ENCODE assay signal across 8 cellular contexts in the genomic region with DNA sequence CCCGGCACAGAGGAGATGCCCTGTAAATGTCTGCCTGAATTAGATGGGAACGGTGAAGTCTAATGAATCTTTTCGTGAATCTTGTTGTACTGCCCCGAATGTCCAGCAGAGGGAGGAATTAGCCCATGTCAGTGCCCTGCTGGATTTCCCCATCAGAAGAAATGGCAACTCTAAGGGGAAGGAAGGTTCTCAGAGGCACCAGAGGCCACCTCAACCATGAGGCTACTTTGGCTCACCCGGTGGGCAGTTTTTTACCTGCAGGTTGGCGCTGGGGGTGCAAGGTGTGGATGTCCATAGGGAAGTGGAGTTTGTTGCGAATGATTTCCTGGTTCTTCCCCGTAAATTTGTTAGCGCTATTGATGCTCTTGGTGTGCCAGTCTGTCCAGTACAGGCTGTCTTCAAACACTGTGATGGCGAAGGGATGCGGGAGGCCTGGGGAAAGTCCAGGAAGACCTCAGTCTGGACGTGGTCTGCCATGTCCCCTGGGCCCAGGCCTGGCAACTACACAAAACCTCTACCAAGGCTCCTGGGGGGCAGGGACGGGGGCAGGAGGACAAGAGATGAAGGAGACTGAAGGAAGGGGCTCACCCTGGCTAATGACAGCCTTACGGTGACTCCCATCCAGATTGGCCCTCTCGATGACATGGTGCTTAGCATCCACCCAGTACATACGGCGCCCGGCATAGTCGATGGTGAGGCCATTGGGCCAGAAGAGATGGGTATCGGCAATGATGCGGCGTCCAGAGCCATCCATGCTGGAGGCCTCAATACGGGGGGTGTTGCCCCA. TPM values are rescaled to one million over a fixed set of nuclear protein-coding genes. Genes with fewer than 3 reads are reported as not detected.
DNase-seq lines count a peak whose midpoint lies in the region; ATAC-seq, FAIRE-seq and TF ChIP-seq lines count a peak whose summit lies in the region.

No MANE protein-coding gene starts in this region.

- no peaks in the 10 kb centered on the region for H3K27me3 Mint-ChIP-seq in activated naive CD4-positive, alpha-beta T cell treated with anti-CD3 and anti-CD28 coated beads for 36 hours (ENCODE audit: low read depth)

- no peak overlapping the region for H3K9ac ChIP-seq in SK-N-SH

- POLR2A ChIA-PET in SK-N-SH (lab: Yijun Ruan, JAX), result no interaction called here

- TF ChIP-seq CTCF in NB4 (IDR thresholded peaks at IDR 0.05; ENCODE audit: low read depth, low read length), result peak; percentile 82
- peak; percentile 86 for TF ChIP-seq CTCF in SK-N-SH (IDR thresholded peaks at IDR 0.05)
- peak; percentile 87 for TF ChIP-seq CTCF in psoas muscle (IDR thresholded peaks at IDR 0.05)
- peak; percentile 72 to 94 (median 88) for TF ChIP-seq CTCF in vagina (IDR thresholded peaks at IDR 0.05)

- DNase-seq in A172 (ENCODE audit: low spot score) (peak; percentile 73), GM18507 (ENCODE audit: extremely low spot score, insufficient read length, low read depth) (peak; percentile 60), NB4 (ENCODE audit: low read depth) (peak; percentile 76), SK-N-SH (peak; percentile 80), Right ventricle myocardium superior (no peak), psoas muscle (peak; percentile 28 to 65), vagina (ENCODE audit: extremely low spot score in 2 of 2) (no peak)
- peak; percentile 90 for DNase-seq in activated naive CD4-positive, alpha-beta T cell treated with anti-CD3 and anti-CD28 coated beads for 36 hours

- no peak overlapping the region for H3K4me3 ChIP-seq in NB4 (ENCODE audit: low read depth, low read length)
- H3K4me3 ChIP-seq in SK-N-SH (ENCODE audit: low read depth in 2 of 2, low read length in 1 of 2), result no peak overlapping the region; a peak in 1 of 4 replicates
- no peak overlapping the region for H3K4me3 ChIP-seq in psoas muscle
- H3K4me3 ChIP-seq in vagina, result no peak overlapping the region

- H3K27ac Mint-ChIP-seq in activated naive CD4-positive, alpha-beta T cell treated with anti-CD3 and anti-CD28 coated beads for 36 hours, result no peak overlapping the region

- no peaks in the 10 kb centered on the region for H3K79me2 ChIP-seq in SK-N-SH (ENCODE audit: insufficient read depth)

- H3K36me3 ChIP-seq in SK-N-SH (replicated peaks in 1 of 2; ENCODE audit: control insufficient read depth in 1 of 2, insufficient read depth in 2 of 2, low read length in 1 of 2) (no peaks in the 10 kb centered on the region), psoas muscle (ENCODE audit: insufficient read depth in 1 of 2, low read depth in 1 of 2) (peaks cover 0 to 83% of the 10 kb centered on the region in 2 donors), vagina (peaks cover 0 to 11% of the 10 kb centered on the region in 2 donors)

- no peaks in the 10 kb centered on the region for H4K20me1 ChIP-seq in SK-N-SH (ENCODE audit: insufficient read depth)

- TF ChIP-seq RAD21 in SK-N-SH (IDR thresholded peaks at IDR 0.05; ENCODE audit: low read length), result peak; percentile 99

- H3K36me3 Mint-ChIP-seq in activated naive CD4-positive, alpha-beta T cell treated with anti-CD3 and anti-CD28 coated beads for 36 hours (ENCODE audit: low read depth), result no peaks in the 10 kb centered on the region

- peaks cover 3% of the 10 kb centered on the region for H3F3A ChIP-seq in SK-N-SH (replicated peaks; ENCODE audit: insufficient read depth)

- H3K27ac ChIP-seq in SK-N-SH (ENCODE audit: low read depth in 2 of 2, low read length in 1 of 2) (no peak overlapping the region), psoas muscle (no peak overlapping the region), vagina (no peak overlapping the region)

- H3K4me2 ChIP-seq in SK-N-SH, result no peak overlapping the region

- H3K4me1 Mint-ChIP-seq in activated naive CD4-positive, alpha-beta T cell treated with anti-CD3 and anti-CD28 coated beads for 36 hours (ENCODE audit: low read depth), result peaks cover 2% of the 10 kb centered on the region

- H3K9me3 ChIP-seq in SK-N-SH (no peaks in the 10 kb centered on the region), psoas muscle (no peaks in the 10 kb centered on the region), vagina (no peaks in the 10 kb centered on the region)

- no peak overlapping the region for H3K4me3 Mint-ChIP-seq in activated naive CD4-positive, alpha-beta T cell treated with anti-CD3 and anti-CD28 coated beads for 36 hours

- TF ChIP-seq EP300 in SK-N-SH (IDR thresholded peaks at IDR 0.05; ENCODE audit: borderline replicate concordance in 1 of 2, low read depth in 1 of 2, low read length in 1 of 2), result no peak

- FAIRE-seq in GM18507 (lab: Jason Lieb, UNC), result peak; percentile 91

- no peaks in the 10 kb centered on the region for H3K9me3 Mint-ChIP-seq in activated naive CD4-positive, alpha-beta T cell treated with anti-CD3 and anti-CD28 coated beads for 36 hours

- no peaks in the 10 kb centered on the region for H3K9me2 ChIP-seq in SK-N-SH

- 58% methylated on average over 20 of the region's 23 CpGs for WGBS in SK-N-SH (ENCODE audit: low lambda C conversion rate)
- 61 to 69% (median 64%) methylated on average over 23 of the region's 23 CpGs for WGBS in psoas muscle, 3 donors

- H3K4me1 ChIP-seq in SK-N-SH (ENCODE audit: control insufficient read depth in 1 of 2, insufficient read depth in 2 of 2, low read depth in 1 of 2, low read length in 1 of 2) (no peaks in the 10 kb centered on the region), psoas muscle (no peaks in the 10 kb centered on the region), vagina (no peaks in the 10 kb centered on the region)

- no peak overlapping the region for H2AFZ ChIP-seq in SK-N-SH (ENCODE audit: low read depth)

- intact Hi-C loops in activated naive CD4-positive, alpha-beta T cell treated with anti-CD3 and anti-CD28 coated beads for 36 hours (cut with micrococcal nuclease), result loop anchor here (1.0 kb wide), 3 partner anchors 7 to 271 kb away; no protein-coding TSS in a partner anchor
- intact Hi-C loops in Right ventricle myocardium superior (cut with DNase I), result loop anchor here (2.0 kb wide), 1 partner anchor 263 kb away; no protein-coding TSS in a partner anchor
- intact Hi-C loops in psoas muscle (cut with DNase I), result loop anchor here (2.0 to 10.0 kb wide), 4 partner anchors 261 to 465 kb away; a partner anchor contains a TSS
- intact Hi-C loops in vagina (cut with DNase I), result loop anchor here (2.0 to 10.0 kb wide), 2 partner anchors 263 to 465 kb away; a partner anchor contains a TSS

- ATAC-seq in Right ventricle myocardium superior (ENCODE audit: poor library complexity), result peak; percentile 88
- ATAC-seq in psoas muscle, result peak; percentile 80 to 94 (median 91)

- CTCF ChIA-PET in SK-N-SH (lab: Yijun Ruan, JAX), result interaction anchor here (1.5 to 11.6 kb wide), 6 partner anchors 12 to 271 kb away, joined by 3 to 101 read pairs (median 13); no protein-coding TSS in a partner anchor
- CTCF ChIA-PET in activated naive CD4-positive, alpha-beta T cell treated with anti-CD3 and anti-CD28 coated beads for 36 hours (lab: Charles Lee), result interaction anchor here (0.6 to 3.9 kb wide), 5 partner anchors 8 to 1290 kb away, joined by 3 to 38 read pairs (median 4); no protein-coding TSS in a partner anchor

- TF ChIP-seq POLR2A in NB4 (IDR thresholded peaks at IDR 0.05; ENCODE audit: extremely low read depth, insufficient read length) (no peak), vagina (IDR thresholded peaks at IDR 0.05) (no peak)

- no peaks in the 10 kb centered on the region for H3K27me3 ChIP-seq in SK-N-SH (ENCODE audit: insufficient read depth)
- H3K27me3 ChIP-seq in psoas muscle (ENCODE audit: insufficient read depth in 3 of 3, low read length in 2 of 3), result no peaks in the 10 kb centered on the region
- H3K27me3 ChIP-seq in vagina, result no peaks in the 10 kb centered on the region

TF ChIP-seq in SK-N-SH, 30 proteins besides CTCF, POLR2A, EP300 and RAD21:
- TF ChIP-seq SMC3 (IDR thresholded peaks at IDR 0.05; ENCODE audit: low read depth, low read length), result peak; percentile 97
- no peak for TF ChIP-seq YY1 (IDR thresholded peaks at IDR 0.05; ENCODE audit: low read depth)

RNA-seq across cellular contexts. Expression of a gene that starts 28.5 kb away (rescaled TPM):
- total RNA-seq in A172 (2014; rRNA removed; shearing (Covaris generic)), result 0.81 and 1.3 TPM in 2 replicates
- polyA plus RNA-seq in SK-N-SH (2012; rRNA removed), result 6.7 and 10.9 TPM in 2 replicates
- 7.5 and 9.4 TPM in 2 replicates for polyA plus RNA-seq in SK-N-SH (2012; cell fraction: cytosol; rRNA removed)
- 24.1 and 25.4 TPM in 2 replicates for polyA plus RNA-seq in SK-N-SH (2012; cell fraction: nucleus; rRNA removed)
- total RNA-seq in activated naive CD4-positive, alpha-beta T cell treated with anti-CD3 and anti-CD28 coated beads for 36 hours, result under 1 TPM; 0.32 to 0.52 TPM
- total RNA-seq in Right ventricle myocardium superior, result 20.3 TPM
- 10 to 100 TPM; 14.5 to 32.3 (median 24.7) TPM for total RNA-seq in psoas muscle
- 1 to 10 TPM; 5.4 to 8.0 (median 5.6) TPM for polyA plus RNA-seq in psoas muscle
- 10.1 TPM for total RNA-seq in vagina

RNA-seq across cellular contexts. Expression of a gene that starts 43.8 kb away (rescaled TPM):
- total RNA-seq in A172 (2014; rRNA removed; shearing (Covaris generic)), result 121 and 155 TPM in 2 replicates
- 51.7 and 63.7 TPM in 2 replicates for polyA plus RNA-seq in SK-N-SH (2012; rRNA removed)
- polyA plus RNA-seq in SK-N-SH (2012; cell fraction: cytosol; rRNA removed), result 52.2 and 55.7 TPM in 2 replicates
- polyA plus RNA-seq in SK-N-SH (2012; cell fraction: nucleus; rRNA removed), result 43.2 and 77.8 TPM in 2 replicates
- 100 to 1,000 TPM; 205 to 216 TPM for total RNA-seq in activated naive CD4-positive, alpha-beta T cell treated with anti-CD3 and anti-CD28 coated beads for 36 hours
- total RNA-seq in Right ventricle myocardium superior, result 69.4 TPM
- total RNA-seq in psoas muscle, result 100 to 1,000 TPM in 3 of 4 donors, 10 to 100 TPM in 1; 86.4 to 160 (median 119) TPM
- 10 to 100 TPM; 21.0 to 43.5 (median 23.0) TPM for polyA plus RNA-seq in psoas muscle
- 32.9 TPM for total RNA-seq in vagina

RNA-seq across cellular contexts. Expression of a gene that starts 46.7 kb away (rescaled TPM):
- total RNA-seq in A172 (2014; rRNA removed; shearing (Covaris generic)), result 51.0 and 60.4 TPM in 2 replicates
- polyA plus RNA-seq in SK-N-SH (2012; rRNA removed), result 37.2 and 85.7 TPM in 2 replicates
- 43.3 and 50.5 TPM in 2 replicates for polyA plus RNA-seq in SK-N-SH (2012; cell fraction: cytosol; rRNA removed)
- 64.0 and 84.5 TPM in 2 replicates for polyA plus RNA-seq in SK-N-SH (2012; cell fraction: nucleus; rRNA removed)
- total RNA-seq in activated naive CD4-positive, alpha-beta T cell treated with anti-CD3 and anti-CD28 coated beads for 36 hours, result 10 to 100 TPM; 14.0 TPM
- 10.0 TPM for total RNA-seq in Right ventricle myocardium superior
- total RNA-seq in psoas muscle, result 1 to 10 TPM; 6.1 to 10.0 (median 7.7) TPM
- polyA plus RNA-seq in psoas muscle, result 1 to 10 TPM; 5.1 to 8.2 (median 6.6) TPM
- 30.7 TPM for total RNA-seq in vagina

Comparison
In these comparisons a context has a peak if more than half of its experiments do, and no peak if none do; other contexts are left out.
1. DNase-seq: peak in A172 (single experiment), GM18507 (single experiment), NB4 (single experiment), SK-N-SH (single experiment), activated naive CD4-positive, alpha-beta T cell treated with anti-CD3 and anti-CD28 coated beads for 36 hours (single experiment) and psoas muscle (2 of 2); none in Right ventricle myocardium superior (single experiment) and vagina (0 of 2).
2. Peak in every context shown above with its lines, with median percentiles within 50 percentile points of each other: CTCF ChIP-seq.